Comparison of ENCODE assay signal across 16 cellular contexts in genomic region chr17:78293896-78294295, GRCh38.
A peak's percentile ranks its signal among the peaks of the same experiment; 100 is the strongest.
DNase-seq lines count a peak whose midpoint lies in the region; ATAC-seq and TF ChIP-seq lines count a peak whose summit lies in the region.
"Had no signal": no experiment of that assay in that cellular context is flagged by ENCODE, and none has a peak within 500 bp of the region (broad histone marks: within the 10 kb centered on the region; RNA-seq: fewer than 3 reads in every experiment).

No MANE protein-coding gene starts in this region.

- H3K9me3 ChIP-seq in lower lobe of right lung: no peaks in the 10 kb centered on the region
- H3K9me3 ChIP-seq: BLaER1 had no signal

- no peak for ATAC-seq in left ventricle myocardium superior
- no peak for ATAC-seq in left cardiac atrium
- peak in 1 of 2 donors; percentile 48 for ATAC-seq in lower lobe of right lung
- ATAC-seq in stimulated activated memory B cell treated with anti-CD40 and anti-IgM and Interleukin-4, amounts not matched to agents 10 μg/mL and 1 μg/mL and 100 μg/mL, for 72 hours: no peak
- ATAC-seq: GM23338 had no signal

- no peaks in the 10 kb centered on the region for H3K36me3 Mint-ChIP-seq in dendritic cell treated with granulocyte-macrophage colony-stimulating factor and Interleukin-4, amounts not matched to agents 40 ng/mL and 50 ng/mL, for 4 days (ENCODE audit: low read depth)
- H3K36me3 Mint-ChIP-seq in stimulated activated memory B cell treated with anti-CD40 and anti-IgM and Interleukin-4, amounts not matched to agents 10 μg/mL and 1 μg/mL and 100 μg/mL, for 72 hours: no peaks in the 10 kb centered on the region
- H3K36me3 Mint-ChIP-seq: CD4-positive, CD25-positive, alpha-beta regulatory T cell had no signal

- H3K36me3 ChIP-seq in lower lobe of right lung: no peaks in the 10 kb centered on the region
- H3K36me3 ChIP-seq: BLaER1 had no signal

- H3K9me3 Mint-ChIP-seq in dendritic cell treated with granulocyte-macrophage colony-stimulating factor and Interleukin-4, amounts not matched to agents 40 ng/mL and 50 ng/mL, for 4 days: no peaks in the 10 kb centered on the region
- H3K9me3 Mint-ChIP-seq in stimulated activated memory B cell treated with anti-CD40 and anti-IgM and Interleukin-4, amounts not matched to agents 10 μg/mL and 1 μg/mL and 100 μg/mL, for 72 hours: no peaks in the 10 kb centered on the region
- H3K9me3 Mint-ChIP-seq: CD4-positive, CD25-positive, alpha-beta regulatory T cell; GM23338; H9 had no signal

- no peaks in the 10 kb centered on the region for H3K27me3 ChIP-seq in lower lobe of right lung (ENCODE audit: low read depth)
- H3K27me3 ChIP-seq: BLaER1 had no signal

- H3K4me3 Mint-ChIP-seq in dendritic cell treated with granulocyte-macrophage colony-stimulating factor and Interleukin-4, amounts not matched to agents 40 ng/mL and 50 ng/mL, for 4 days: no peak overlapping the region
- no peak overlapping the region for H3K4me3 Mint-ChIP-seq in stimulated activated memory B cell treated with anti-CD40 and anti-IgM and Interleukin-4, amounts not matched to agents 10 μg/mL and 1 μg/mL and 100 μg/mL, for 72 hours
- H3K4me3 Mint-ChIP-seq: GM23338, H9 had no signal

- no peak overlapping the region for H3K4me3 ChIP-seq in lower lobe of right lung
- H3K4me3 ChIP-seq: BLaER1, GM23338 had no signal

- H3K27ac ChIP-seq in lower lobe of right lung: no peak overlapping the region
- H3K27ac ChIP-seq: BLaER1 had no signal

- H3K4me1 ChIP-seq in lower lobe of right lung: no peaks in the 10 kb centered on the region

- TF ChIP-seq CTCF in lower lobe of right lung (IDR thresholded peaks at IDR 0.05): no peak

- DNase-seq in left ventricle myocardium superior (peak; percentile 22), left cardiac atrium (no peak), lower lobe of right lung (peak; percentile 72), D341Med (ENCODE audit: low spot score) (no peak), GM03348 (ENCODE audit: low spot score) (no peak)
- DNase-seq in activated CD4-positive, CD25-positive, alpha-beta regulatory T cell treated with anti-CD3 and anti-CD28 coated beads, Interleukin-2, amount 50 U/mL, for 72 hours: no peak
- DNase-seq: 8988T; AML-193; CD4-positive, CD25-positive, alpha-beta regulatory T cell; DMS 273 treated with DMSO at 0.1 percent for 48 hours; DMS79; H9 had no signal

- intact Hi-C loops in left ventricle myocardium superior (cut with micrococcal nuclease): loop anchor here (10.0 kb wide), 1 partner anchor 131 kb away; no protein-coding TSS in a partner anchor
- intact Hi-C loops in left cardiac atrium (cut with DNase I): loop anchor here (5.0 kb wide), 2 partner anchors 68 to 128 kb away; partner anchors contain the start of gene SOCS3 (in 1 of the 2)
- intact Hi-C loops in dendritic cell treated with granulocyte-macrophage colony-stimulating factor and Interleukin-4, amounts not matched to agents 40 ng/mL and 50 ng/mL, for 4 days (cut with micrococcal nuclease): no loop called here
- intact Hi-C loops in lower lobe of right lung (cut with DNase I): no loop called here

- peak overlapping the region; percentile 50 for H3K27ac Mint-ChIP-seq in dendritic cell treated with granulocyte-macrophage colony-stimulating factor and Interleukin-4, amounts not matched to agents 40 ng/mL and 50 ng/mL, for 4 days
- no peak overlapping the region for H3K27ac Mint-ChIP-seq in stimulated activated memory B cell treated with anti-CD40 and anti-IgM and Interleukin-4, amounts not matched to agents 10 μg/mL and 1 μg/mL and 100 μg/mL, for 72 hours
- H3K27ac Mint-ChIP-seq: GM23338 had no signal

- H3K27me3 Mint-ChIP-seq in dendritic cell treated with granulocyte-macrophage colony-stimulating factor and Interleukin-4, amounts not matched to agents 40 ng/mL and 50 ng/mL, for 4 days: peaks cover 2% of the 10 kb centered on the region
- no peaks in the 10 kb centered on the region for H3K27me3 Mint-ChIP-seq in stimulated activated memory B cell treated with anti-CD40 and anti-IgM and Interleukin-4, amounts not matched to agents 10 μg/mL and 1 μg/mL and 100 μg/mL, for 72 hours
- H3K27me3 Mint-ChIP-seq: CD4-positive, CD25-positive, alpha-beta regulatory T cell had no signal

- H3K4me1 Mint-ChIP-seq in dendritic cell treated with granulocyte-macrophage colony-stimulating factor and Interleukin-4, amounts not matched to agents 40 ng/mL and 50 ng/mL, for 4 days (ENCODE audit: low read depth): peaks cover 42% of the 10 kb centered on the region
- peaks cover 6% of the 10 kb centered on the region for H3K4me1 Mint-ChIP-seq in stimulated activated memory B cell treated with anti-CD40 and anti-IgM and Interleukin-4, amounts not matched to agents 10 μg/mL and 1 μg/mL and 100 μg/mL, for 72 hours
- H3K4me1 Mint-ChIP-seq: GM23338 had no signal

Comparison
In these comparisons a context has a peak if more than half of its experiments do, and no peak if none do; other contexts are left out.
1. DNase-seq: peak in left ventricle myocardium superior (single experiment) and lower lobe of right lung (single experiment); none in left cardiac atrium (single experiment), D341Med (single experiment), GM03348 (single experiment) and activated CD4-positive, CD25-positive, alpha-beta regulatory T cell treated with anti-CD3 and anti-CD28 coated beads, Interleukin-2, amount 50 U/mL, for 72 hours (single experiment).
2. intact Hi-C loops: an anchor here in left ventricle myocardium superior (10.0 kb wide) and left cardiac atrium (5.0 kb wide); none called in dendritic cell treated with granulocyte-macrophage colony-stimulating factor and Interleukin-4, amounts not matched to agents 40 ng/mL and 50 ng/mL, for 4 days and lower lobe of right lung.